In the genomic region with DNA sequence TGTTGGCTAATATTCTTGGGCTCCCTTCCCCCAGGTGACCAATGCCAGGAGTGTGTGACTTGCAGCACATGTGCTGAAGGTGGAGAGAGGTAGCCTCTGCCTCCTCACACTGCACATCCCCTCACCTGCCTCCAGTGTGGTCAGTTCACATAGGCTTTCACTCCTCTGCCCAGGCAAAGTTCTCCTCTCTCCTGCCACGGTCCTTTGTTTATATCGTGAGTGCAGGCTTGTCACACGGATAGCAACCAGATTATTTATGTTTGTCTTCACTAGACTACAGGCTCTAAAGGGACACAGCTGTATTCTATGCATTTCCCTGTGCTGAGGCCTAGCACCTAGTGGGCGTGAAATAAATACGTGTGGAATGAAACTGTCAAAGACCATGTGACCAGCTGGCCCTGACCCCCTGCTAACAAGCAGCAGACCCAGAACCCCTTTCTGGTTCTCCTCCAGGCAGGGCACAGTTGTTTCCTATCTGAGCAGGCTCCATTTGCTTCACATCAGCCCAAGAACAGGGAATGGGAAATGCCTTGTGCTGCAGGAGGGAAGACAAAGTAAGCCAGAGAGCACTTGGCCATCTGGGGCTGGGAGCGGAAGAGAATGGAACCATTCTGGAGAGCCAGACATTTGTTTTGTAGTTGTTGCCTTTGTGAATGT, we compare ENCODE assay signal across 12 cellular contexts. TPM values are rescaled to one million over a fixed set of nuclear protein-coding genes. Genes with fewer than 3 reads are reported as not detected.
A peak's percentile ranks its signal among the peaks of the same experiment; 100 is the strongest.
DNase-seq lines count a peak whose midpoint lies in the region; ATAC-seq, FAIRE-seq and TF ChIP-seq lines count a peak whose summit lies in the region.
"Had no signal": no experiment of that assay in that cellular context is flagged by ENCODE, and none has a peak within 500 bp of the region (broad histone marks: within the 10 kb centered on the region; RNA-seq: fewer than 3 reads in every experiment).

No MANE protein-coding gene starts in this region.

- peak overlapping the region; percentile 55 for H2AFZ ChIP-seq in SK-N-SH (ENCODE audit: low read depth)

- no peak overlapping the region; the same call in 1 of the 2 replicates for H3K9ac ChIP-seq in SK-N-SH

- POLR2A ChIA-PET in SK-N-SH (lab: Yijun Ruan, JAX), result no interaction called here

- FAIRE-seq in pancreas (lab: Jason Lieb, UNC), result no peak

- peak overlapping the region in 1 of 2 experiments; percentile 40; a peak in 2 of 4 replicates for H3K27ac ChIP-seq in SK-N-SH (ENCODE audit: low read depth in 2 of 2, low read length in 1 of 2)
- H3K27ac ChIP-seq in pancreas, result peak overlapping the region; percentile 79 to 91 (median 89)
- H3K27ac ChIP-seq: SJCRH30 had no signal

- peak overlapping the region; percentile 51 for H3K4me2 ChIP-seq in SK-N-SH

- H4K20me1 ChIP-seq in SK-N-SH (ENCODE audit: insufficient read depth), result no peaks in the 10 kb centered on the region

- peaks cover 7 to 13% of the 10 kb centered on the region in 2 experiments; a peak in 3 of 4 replicates for H3K4me1 ChIP-seq in SK-N-SH (ENCODE audit: control insufficient read depth in 1 of 2, insufficient read depth in 2 of 2, low read depth in 1 of 2, low read length in 1 of 2)
- peaks cover 55 to 64% (median 62%) of the 10 kb centered on the region in 3 donors for H3K4me1 ChIP-seq in pancreas

- 72% methylated on average over 6 of the region's 6 CpGs for WGBS in SK-N-SH (ENCODE audit: low lambda C conversion rate)
- 12% methylated on average over 6 of the region's 6 CpGs for WGBS in pancreas, 2 donors

- H3K4me3 ChIP-seq in SK-N-SH (ENCODE audit: low read depth in 2 of 2, low read length in 1 of 2) (no peak overlapping the region), pancreas (peak overlapping the region in 1 of 4 donors; percentile 6)
- H3K4me3 ChIP-seq: SJCRH30 had no signal

- H3K9me2 ChIP-seq in SK-N-SH, result no peaks in the 10 kb centered on the region

- CTCF ChIA-PET in SK-N-SH (lab: Yijun Ruan, JAX), result interaction anchor here (0.6 to 6.3 kb wide), 3 partner anchors 22 to 31 kb away, joined by 3 to 50 read pairs (median 3); no protein-coding TSS in a partner anchor

- H3F3A ChIP-seq in SK-N-SH (replicated peaks; ENCODE audit: insufficient read depth), result no peaks in the 10 kb centered on the region

- ATAC-seq in left ventricle myocardium superior (peak; percentile 57), pancreas (peak; percentile 73 to 82 (median 74)), GM21526 (IDR thresholded peaks at IDR 0.05; ENCODE audit: low FRiP score, unreplicated experiment) (no peak), GM21390 (IDR thresholded peaks at IDR 0.05; ENCODE audit: unreplicated experiment) (no peak)

- DNase-seq in Daoy (ENCODE audit: low read depth) (peak; percentile 22), SK-N-SH (no peak), left ventricle myocardium superior (no peak), pancreas (peak in 5 of 6 donors; percentile 73 to 91 (median 79)), SKM-1 (lab: John Stamatoyannopoulos, UW; ENCODE audit: unreplicated experiment) (no peak), mucosa of gallbladder (ENCODE audit: low spot score) (no peak)
- DNase-seq: activated effector memory CD4-positive, alpha-beta T cell treated with anti-CD3 and anti-CD28 coated beads, Interleukin-2, amount 50 U/mL, for 16 hours; foreskin melanocyte had no signal

- no peaks in the 10 kb centered on the region for H3K36me3 ChIP-seq in SK-N-SH (replicated peaks in 1 of 2; ENCODE audit: control insufficient read depth in 1 of 2, insufficient read depth in 2 of 2, low read length in 1 of 2)
- H3K36me3 ChIP-seq in pancreas, result no peaks in the 10 kb centered on the region
- H3K36me3 ChIP-seq: SJCRH30 had no signal

- TF ChIP-seq RAD21 in SK-N-SH (IDR thresholded peaks at IDR 0.05; ENCODE audit: low read length), result no peak

- H3K79me2 ChIP-seq in SK-N-SH (ENCODE audit: insufficient read depth), result no peaks in the 10 kb centered on the region

- H3K9me3 ChIP-seq in SK-N-SH (no peaks in the 10 kb centered on the region), pancreas (no peaks in the 10 kb centered on the region)
- H3K9me3 ChIP-seq: SJCRH30 had no signal

- intact Hi-C loops in left ventricle myocardium superior (cut with micrococcal nuclease) (no loop called here), pancreas (cut with DNase I) (no loop called here)

- no peak for TF ChIP-seq CTCF in SK-N-SH (IDR thresholded peaks at IDR 0.05)
- TF ChIP-seq CTCF in pancreas (IDR thresholded peaks at IDR 0.05), result no peak

- H3K27me3 ChIP-seq in SK-N-SH (ENCODE audit: insufficient read depth) (no peaks in the 10 kb centered on the region; the same call in 1 of the 2 replicates), pancreas (no peaks in the 10 kb centered on the region)
- H3K27me3 ChIP-seq: SJCRH30 had no signal

- no peak for TF ChIP-seq EP300 in SK-N-SH (IDR thresholded peaks at IDR 0.05; ENCODE audit: borderline replicate concordance in 1 of 2, low read depth in 1 of 2, low read length in 1 of 2)

TF ChIP-seq in SK-N-SH, 30 proteins besides CTCF, POLR2A, EP300 and RAD21:
- TF ChIP-seq TEAD4 (IDR thresholded peaks at IDR 0.05; ENCODE audit: borderline replicate concordance, insufficient read depth) (no peak), YY1 (IDR thresholded peaks at IDR 0.05; ENCODE audit: low read depth) (no peak), CHD2 (IDR thresholded peaks at IDR 0.05; ENCODE audit: low read length, partially characterized antibody) (no peak), NFIC (IDR thresholded peaks at IDR 0.05; ENCODE audit: borderline replicate concordance) (no peak), MEF2A (IDR thresholded peaks at IDR 0.05; ENCODE audit: borderline replicate concordance, low read depth) (no peak), GATA2 (CRISPR knock-in tag; IDR thresholded peaks at IDR 0.05) (no peak)
- TF ChIP-seq, protein P1, sequence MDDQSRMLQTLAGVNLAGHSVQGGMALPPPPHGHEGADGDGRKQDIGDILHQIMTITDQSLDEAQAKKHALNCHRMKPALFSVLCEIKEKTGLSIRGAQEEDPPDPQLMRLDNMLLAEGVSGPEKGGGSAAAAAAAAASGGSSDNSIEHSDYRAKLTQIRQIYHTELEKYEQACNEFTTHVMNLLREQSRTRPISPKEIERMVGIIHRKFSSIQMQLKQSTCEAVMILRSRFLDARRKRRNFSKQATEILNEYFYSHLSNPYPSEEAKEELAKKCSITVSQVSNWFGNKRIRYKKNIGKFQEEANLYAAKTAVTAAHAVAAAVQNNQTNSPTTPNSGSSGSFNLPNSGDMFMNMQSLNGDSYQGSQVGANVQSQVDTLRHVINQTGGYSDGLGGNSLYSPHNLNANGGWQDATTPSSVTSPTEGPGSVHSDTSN (IDR thresholded peaks at IDR 0.05), result no peak

RNA-seq across cellular contexts. Expression of a gene that starts 42.3 kb away (rescaled TPM):
- total RNA-seq in Daoy (2014; rRNA removed; shearing (Covaris generic)), result 0.11 TPM in 1 of 2 replicates, not detected in the other
- polyA plus RNA-seq in SK-N-SH (2012; rRNA removed) (0.10 TPM in 2 replicates), pancreas (10 to 100 TPM; 37.0 to 40.6 TPM)
- polyA plus RNA-seq in SK-N-SH (2012; cell fraction: cytosol; rRNA removed), result 0.05 and 0.08 TPM in 2 replicates
- polyA plus RNA-seq in SK-N-SH (2012; cell fraction: nucleus; rRNA removed), result 1.1 and 1.2 TPM in 2 replicates
- total RNA-seq in left ventricle myocardium superior (0.20 TPM), pancreas (10 to 100 TPM in 5 of 6 donors, 1 to 10 TPM in 1; 7.2 to 37.6 (median 12.0) TPM), mucosa of gallbladder (26.4 TPM)

RNA-seq across cellular contexts. Expression of a gene that starts 45.5 kb away (rescaled TPM):
- total RNA-seq in Daoy (2014; rRNA removed; shearing (Covaris generic)), result not detected in 2 replicates
- polyA plus RNA-seq in SK-N-SH (2012; rRNA removed), result not detected in 2 replicates
- not detected in 2 replicates for polyA plus RNA-seq in SK-N-SH (2012; cell fraction: cytosol; rRNA removed)
- polyA plus RNA-seq in SK-N-SH (2012; cell fraction: nucleus; rRNA removed), result not detected in 2 replicates
- total RNA-seq in left ventricle myocardium superior, result not detected
- under 1 TPM in 1 of 6 donors, not detected in 5; 0.28 TPM for total RNA-seq in pancreas
- polyA plus RNA-seq in pancreas, result under 1 TPM; 0.12 to 0.42 TPM
- total RNA-seq in mucosa of gallbladder, result 1.0 TPM
- total RNA-seq: G401, SJCRH30 had no signal

RNA-seq across cellular contexts. Expression of a gene that starts 56.3 kb away (rescaled TPM):
- not detected in 2 replicates for total RNA-seq in Daoy (2014; rRNA removed; shearing (Covaris generic))
- polyA plus RNA-seq in SK-N-SH (2012; rRNA removed) (not detected in 2 replicates), pancreas (10 to 100 TPM in 1 of 2 donors, 1 to 10 TPM in 1; 6.6 to 29.6 TPM)
- not detected in 2 replicates for polyA plus RNA-seq in SK-N-SH (2012; cell fraction: cytosol; rRNA removed)
- polyA plus RNA-seq in SK-N-SH (2012; cell fraction: nucleus; rRNA removed), result not detected in 2 replicates
- total RNA-seq in left ventricle myocardium superior (237 TPM), pancreas (10 to 100 TPM in 1 of 6 donors, 1 to 10 TPM in 5; 2.7 to 13.2 (median 8.6) TPM), mucosa of gallbladder (not detected)
- total RNA-seq: G401 had no signal

Comparison
In these comparisons a context has a peak if more than half of its experiments do, and no peak if none do; other contexts are left out.
1. DNase-seq: peak in Daoy (single experiment) and pancreas (5 of 6); none in SK-N-SH (single experiment), left ventricle myocardium superior (single experiment), SKM-1 (single experiment) and mucosa of gallbladder (single experiment).
2. ATAC-seq: peak in left ventricle myocardium superior (single experiment) and pancreas (4 of 4); none in GM21526 (single experiment) and GM21390 (single experiment).
3. RNA of a gene that starts 56.3 kb away (total RNA-seq): 237 TPM in left ventricle myocardium superior (single experiment); 2.7 to 13.2 TPM in pancreas, not detected in mucosa of gallbladder (single experiment) and not detected in Daoy; every median in the first group is over 10 times any median in the second.